1 cellular context compared by ENCODE assay signal in the genomic region with DNA sequence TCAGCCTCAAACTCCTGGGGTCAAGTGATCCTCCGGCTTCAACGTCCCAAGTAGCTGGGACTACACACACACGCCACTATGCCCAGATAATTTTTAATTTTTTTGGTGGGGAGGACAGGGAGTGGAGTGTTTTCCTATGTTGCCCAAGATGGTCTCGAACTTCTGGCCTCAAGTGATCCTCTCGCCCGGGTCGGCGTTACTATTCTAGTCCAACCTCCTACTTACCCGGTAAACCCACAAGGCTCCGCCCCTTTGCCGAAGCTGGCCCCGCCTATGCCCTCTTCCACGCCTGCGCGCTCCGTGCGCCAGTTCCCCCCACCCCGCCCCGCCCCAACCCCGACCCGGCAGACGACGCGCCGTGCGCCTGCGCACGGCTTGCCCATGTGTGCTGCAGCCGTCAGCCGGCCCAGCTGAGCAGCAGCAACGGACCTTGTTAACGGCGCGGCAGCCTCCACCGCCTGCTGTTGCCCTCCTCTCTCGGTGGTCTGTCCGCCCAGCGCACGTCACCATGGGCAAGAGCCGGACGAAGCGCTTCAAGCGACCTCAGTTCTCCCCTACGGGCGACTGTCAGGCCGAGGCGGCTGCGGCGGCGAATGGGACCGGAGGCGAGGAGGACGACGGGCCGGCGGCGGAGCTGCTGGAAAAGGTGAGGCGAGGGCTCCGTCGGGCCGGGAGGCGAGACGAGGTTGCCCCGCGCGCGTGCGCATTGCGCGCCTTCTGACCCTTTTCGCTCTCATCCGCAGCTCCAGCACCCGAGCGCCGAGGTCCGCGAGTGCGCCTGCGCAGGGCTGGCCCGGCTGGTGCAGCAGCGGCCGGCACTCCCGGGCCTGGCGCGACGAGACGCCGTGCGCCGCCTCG.
TF ChIP-seq lines count a peak whose summit lies in the region.

A gene with protein sequence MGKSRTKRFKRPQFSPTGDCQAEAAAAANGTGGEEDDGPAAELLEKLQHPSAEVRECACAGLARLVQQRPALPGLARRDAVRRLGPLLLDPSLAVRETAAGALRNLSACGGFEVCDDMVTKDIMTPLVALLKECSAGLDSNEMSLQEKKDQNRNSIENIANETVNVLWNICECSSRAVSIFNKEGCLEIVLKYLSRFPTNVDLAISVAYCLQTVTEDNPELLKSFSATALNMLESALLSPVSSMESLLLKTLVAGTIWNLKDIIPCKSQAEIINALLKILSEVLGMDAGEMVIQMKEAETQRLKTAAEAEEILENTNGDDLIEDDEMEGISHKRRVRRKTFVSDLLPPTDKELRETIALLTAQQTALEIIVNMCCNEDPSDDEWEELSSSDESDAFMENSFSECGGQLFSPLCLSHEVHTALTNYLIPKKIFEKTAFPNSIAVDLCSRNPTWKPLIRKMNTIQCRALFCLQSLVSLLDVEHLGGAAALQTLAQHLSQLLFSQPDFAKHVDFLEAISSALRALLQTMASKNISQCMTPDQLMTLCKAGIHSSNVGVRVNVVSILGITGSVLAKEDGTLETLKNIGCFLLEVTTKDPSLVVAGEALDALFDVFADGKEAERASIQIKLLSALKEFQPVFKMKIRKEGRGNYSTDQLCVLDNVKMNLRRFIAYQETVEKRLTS (plus strand): TSS at position 347 of the 858 bp plus-strand sequence. CDS start 162 bp downstream, at position 509.

TF ChIP-seq in K562, 482 proteins besides CTCF, POLR2A, EP300 and RAD21 (continued from another document and continues in another):
- TF ChIP-seq, protein P1, sequence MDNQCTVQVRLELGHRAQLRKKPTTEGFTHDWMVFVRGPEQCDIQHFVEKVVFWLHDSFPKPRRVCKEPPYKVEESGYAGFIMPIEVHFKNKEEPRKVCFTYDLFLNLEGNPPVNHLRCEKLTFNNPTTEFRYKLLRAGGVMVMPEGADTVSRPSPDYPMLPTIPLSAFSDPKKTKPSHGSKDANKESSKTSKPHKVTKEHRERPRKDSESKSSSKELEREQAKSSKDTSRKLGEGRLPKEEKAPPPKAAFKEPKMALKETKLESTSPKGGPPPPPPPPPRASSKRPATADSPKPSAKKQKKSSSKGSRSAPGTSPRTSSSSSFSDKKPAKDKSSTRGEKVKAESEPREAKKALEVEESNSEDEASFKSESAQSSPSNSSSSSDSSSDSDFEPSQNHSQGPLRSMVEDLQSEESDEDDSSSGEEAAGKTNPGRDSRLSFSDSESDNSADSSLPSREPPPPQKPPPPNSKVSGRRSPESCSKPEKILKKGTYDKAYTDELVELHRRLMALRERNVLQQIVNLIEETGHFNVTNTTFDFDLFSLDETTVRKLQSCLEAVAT (IDR thresholded peaks at IDR 0.05) = no peak
- TF ChIP-seq ZNF766 (CRISPR knock-in tag; conservative IDR thresholded peaks at IDR 0.05) (no peak), HDAC6 (IDR thresholded peaks at IDR 0.05; ENCODE audit: low read depth, low read length) (no peak), KLF13 (tag; IDR thresholded peaks at IDR 0.05; ENCODE audit: borderline replicate concordance, low read depth) (peak; percentile 29; the same call in 1 of the 2 replicates), HIVEP1 (CRISPR knock-in tag; IDR thresholded peaks at IDR 0.05) (no peak), SP2 (IDR thresholded peaks at IDR 0.05; ENCODE audit: extremely low read depth, low read depth, low read length, poor library complexity, severe bottlenecking) (no peak), GABPA (tag; conservative IDR thresholded peaks at IDR 0.05; ENCODE audit: low read depth) (no peak), ELF4 (CRISPR knock-in tag; IDR thresholded peaks at IDR 0.05) (no peak), ZNF445 (CRISPR knock-in tag; IDR thresholded peaks at IDR 0.05; ENCODE audit: low read depth) (no peak), COPS2 (conservative IDR thresholded peaks at IDR 0.05) (no peak), U2AF2 (optimal IDR thresholded peaks at IDR 0.05; ENCODE audit: low read depth, low read length) (no peak)
- TF ChIP-seq, protein P2, sequence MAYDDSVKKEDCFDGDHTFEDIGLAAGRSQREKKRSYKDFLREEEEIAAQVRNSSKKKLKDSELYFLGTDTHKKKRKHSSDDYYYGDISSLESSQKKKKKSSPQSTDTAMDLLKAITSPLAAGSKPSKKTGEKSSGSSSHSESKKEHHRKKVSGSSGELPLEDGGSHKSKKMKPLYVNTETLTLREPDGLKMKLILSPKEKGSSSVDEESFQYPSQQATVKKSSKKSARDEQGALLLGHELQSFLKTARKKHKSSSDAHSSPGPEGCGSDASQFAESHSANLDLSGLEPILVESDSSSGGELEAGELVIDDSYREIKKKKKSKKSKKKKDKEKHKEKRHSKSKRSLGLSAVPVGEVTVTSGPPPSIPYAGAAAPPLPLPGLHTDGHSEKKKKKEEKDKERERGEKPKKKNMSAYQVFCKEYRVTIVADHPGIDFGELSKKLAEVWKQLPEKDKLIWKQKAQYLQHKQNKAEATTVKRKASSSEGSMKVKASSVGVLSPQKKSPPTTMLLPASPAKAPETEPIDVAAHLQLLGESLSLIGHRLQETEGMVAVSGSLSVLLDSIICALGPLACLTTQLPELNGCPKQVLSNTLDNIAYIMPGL (CRISPR knock-in tag; IDR thresholded peaks at IDR 0.05) = no peak
- TF ChIP-seq, protein P3, sequence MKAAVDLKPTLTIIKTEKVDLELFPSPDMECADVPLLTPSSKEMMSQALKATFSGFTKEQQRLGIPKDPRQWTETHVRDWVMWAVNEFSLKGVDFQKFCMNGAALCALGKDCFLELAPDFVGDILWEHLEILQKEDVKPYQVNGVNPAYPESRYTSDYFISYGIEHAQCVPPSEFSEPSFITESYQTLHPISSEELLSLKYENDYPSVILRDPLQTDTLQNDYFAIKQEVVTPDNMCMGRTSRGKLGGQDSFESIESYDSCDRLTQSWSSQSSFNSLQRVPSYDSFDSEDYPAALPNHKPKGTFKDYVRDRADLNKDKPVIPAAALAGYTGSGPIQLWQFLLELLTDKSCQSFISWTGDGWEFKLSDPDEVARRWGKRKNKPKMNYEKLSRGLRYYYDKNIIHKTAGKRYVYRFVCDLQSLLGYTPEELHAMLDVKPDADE (conservative IDR thresholded peaks at IDR 0.05; ENCODE audit: control insufficient read depth, low read depth, low read length) = peak; percentile 63; the same call in 1 of the 2 replicates
- TF ChIP-seq, protein P4, sequence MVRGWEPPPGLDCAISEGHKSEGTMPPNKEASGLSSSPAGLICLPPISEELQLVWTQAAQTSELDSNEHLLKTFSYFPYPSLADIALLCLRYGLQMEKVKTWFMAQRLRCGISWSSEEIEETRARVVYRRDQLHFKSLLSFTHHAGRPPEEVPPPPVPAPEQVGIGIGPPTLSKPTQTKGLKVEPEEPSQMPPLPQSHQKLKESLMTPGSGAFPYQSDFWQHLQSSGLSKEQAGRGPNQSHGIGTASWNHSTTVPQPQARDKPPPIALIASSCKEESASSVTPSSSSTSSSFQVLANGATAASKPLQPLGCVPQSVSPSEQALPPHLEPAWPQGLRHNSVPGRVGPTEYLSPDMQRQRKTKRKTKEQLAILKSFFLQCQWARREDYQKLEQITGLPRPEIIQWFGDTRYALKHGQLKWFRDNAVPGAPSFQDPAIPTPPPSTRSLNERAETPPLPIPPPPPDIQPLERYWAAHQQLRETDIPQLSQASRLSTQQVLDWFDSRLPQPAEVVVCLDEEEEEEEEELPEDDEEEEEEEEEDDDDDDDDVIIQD (CRISPR knock-in tag; IDR thresholded peaks at IDR 0.05) = no peak
- TF ChIP-seq, protein P5, sequence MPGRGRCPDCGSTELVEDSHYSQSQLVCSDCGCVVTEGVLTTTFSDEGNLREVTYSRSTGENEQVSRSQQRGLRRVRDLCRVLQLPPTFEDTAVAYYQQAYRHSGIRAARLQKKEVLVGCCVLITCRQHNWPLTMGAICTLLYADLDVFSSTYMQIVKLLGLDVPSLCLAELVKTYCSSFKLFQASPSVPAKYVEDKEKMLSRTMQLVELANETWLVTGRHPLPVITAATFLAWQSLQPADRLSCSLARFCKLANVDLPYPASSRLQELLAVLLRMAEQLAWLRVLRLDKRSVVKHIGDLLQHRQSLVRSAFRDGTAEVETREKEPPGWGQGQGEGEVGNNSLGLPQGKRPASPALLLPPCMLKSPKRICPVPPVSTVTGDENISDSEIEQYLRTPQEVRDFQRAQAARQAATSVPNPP (IDR thresholded peaks at IDR 0.05; ENCODE audit: borderline replicate concordance, insufficient read depth, insufficient read length) = no peak
- TF ChIP-seq, protein P6, sequence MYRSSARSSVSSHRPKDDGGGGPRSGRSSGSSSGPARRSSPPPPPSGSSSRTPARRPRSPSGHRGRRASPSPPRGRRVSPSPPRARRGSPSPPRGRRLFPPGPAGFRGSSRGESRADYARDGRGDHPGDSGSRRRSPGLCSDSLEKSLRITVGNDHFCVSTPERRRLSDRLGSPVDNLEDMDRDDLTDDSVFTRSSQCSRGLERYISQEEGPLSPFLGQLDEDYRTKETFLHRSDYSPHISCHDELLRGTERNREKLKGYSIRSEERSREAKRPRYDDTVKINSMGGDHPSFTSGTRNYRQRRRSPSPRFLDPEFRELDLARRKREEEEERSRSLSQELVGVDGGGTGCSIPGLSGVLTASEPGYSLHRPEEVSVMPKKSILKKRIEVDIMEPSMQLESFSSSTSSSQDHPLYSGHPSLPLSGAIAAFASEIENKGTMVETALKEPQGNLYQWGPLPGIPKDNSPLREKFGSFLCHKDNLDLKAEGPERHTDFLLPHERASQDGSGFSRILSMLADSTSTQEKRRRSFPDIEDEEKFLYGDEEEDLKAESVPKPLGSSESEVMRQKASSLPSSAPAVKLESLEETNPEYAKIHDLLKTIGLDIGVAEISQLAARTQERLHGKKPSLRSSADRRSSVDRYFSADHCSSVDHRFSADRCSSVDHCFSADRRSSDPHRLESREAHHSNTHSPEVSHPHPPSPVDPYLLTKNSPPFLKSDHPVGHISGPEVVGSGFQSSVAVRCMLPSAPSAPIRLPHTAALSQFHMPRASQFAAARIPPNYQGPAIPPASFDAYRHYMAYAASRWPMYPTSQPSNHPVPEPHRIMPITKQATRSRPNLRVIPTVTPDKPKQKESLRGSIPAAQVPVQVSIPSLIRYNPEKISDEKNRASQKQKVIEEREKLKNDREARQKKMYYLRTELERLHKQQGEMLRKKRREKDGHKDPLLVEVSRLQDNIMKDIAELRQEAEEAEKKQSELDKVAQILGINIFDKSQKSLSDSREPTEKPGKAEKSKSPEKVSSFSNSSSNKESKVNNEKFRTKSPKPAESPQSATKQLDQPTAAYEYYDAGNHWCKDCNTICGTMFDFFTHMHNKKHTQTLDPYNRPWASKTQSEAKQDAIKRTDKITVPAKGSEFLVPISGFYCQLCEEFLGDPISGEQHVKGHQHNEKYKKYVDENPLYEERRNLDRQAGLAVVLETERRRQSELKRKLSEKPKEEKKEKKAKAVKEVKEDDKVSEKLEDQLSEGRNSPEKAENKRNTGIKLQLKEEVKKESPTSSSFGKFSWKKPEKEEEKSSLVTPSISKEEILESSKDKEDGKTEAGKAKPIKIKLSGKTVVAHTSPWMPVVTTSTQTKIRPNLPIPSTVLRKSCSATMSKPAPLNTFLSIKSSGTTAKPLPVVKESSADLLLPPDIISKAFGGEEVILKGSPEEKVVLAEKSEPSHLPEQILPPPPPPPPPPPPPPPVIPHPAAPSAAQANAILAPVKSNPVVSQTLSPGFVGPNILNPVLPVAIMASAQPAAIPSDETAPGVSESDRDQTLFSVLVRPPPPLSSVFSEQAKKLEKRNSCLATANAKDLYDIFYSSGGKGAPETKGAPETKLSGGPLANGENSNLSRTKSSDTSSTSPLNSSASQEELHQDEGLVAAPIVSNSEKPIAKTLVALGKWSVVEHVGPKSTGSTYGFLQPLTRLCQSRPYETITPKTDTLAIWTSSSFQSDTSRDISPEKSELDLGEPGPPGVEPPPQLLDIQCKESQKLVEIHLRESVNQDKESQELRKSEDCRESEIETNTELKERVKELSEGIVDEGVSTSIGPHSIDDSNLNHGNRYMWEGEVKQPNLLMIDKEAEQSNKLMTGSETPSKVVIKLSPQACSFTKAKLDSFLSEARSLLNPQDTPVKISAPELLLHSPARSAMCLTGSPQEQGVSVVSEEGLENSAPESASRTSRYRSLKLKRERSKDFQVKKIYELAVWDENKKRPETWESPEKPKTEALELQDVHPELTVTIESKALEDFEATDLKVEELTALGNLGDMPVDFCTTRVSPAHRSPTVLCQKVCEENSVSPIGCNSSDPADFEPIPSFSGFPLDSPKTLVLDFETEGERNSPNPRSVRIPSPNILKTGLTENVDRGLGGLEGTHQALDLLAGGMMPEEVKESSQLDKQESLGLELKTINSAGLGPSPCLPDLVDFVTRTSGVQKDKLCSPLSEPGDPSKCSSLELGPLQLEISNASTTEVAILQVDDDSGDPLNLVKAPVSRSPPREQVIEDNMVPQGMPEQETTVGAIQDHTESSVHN (IDR thresholded peaks at IDR 0.05; ENCODE audit: borderline replicate concordance in 1 of 2, low read depth in 1 of 2) = no peak
- TF ChIP-seq, protein P7, sequence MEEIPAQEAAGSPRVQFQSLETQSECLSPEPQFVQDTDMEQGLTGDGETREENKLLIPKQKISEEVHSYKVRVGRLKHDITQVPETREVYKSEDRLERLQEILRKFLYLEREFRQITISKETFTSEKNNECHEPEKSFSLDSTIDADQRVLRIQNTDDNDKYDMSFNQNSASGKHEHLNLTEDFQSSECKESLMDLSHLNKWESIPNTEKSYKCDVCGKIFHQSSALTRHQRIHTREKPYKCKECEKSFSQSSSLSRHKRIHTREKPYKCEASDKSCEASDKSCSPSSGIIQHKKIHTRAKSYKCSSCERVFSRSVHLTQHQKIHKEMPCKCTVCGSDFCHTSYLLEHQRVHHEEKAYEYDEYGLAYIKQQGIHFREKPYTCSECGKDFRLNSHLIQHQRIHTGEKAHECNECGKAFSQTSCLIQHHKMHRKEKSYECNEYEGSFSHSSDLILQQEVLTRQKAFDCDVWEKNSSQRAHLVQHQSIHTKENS (CRISPR knock-in tag; IDR thresholded peaks at IDR 0.05) = no peak
- TF ChIP-seq, protein P8, sequence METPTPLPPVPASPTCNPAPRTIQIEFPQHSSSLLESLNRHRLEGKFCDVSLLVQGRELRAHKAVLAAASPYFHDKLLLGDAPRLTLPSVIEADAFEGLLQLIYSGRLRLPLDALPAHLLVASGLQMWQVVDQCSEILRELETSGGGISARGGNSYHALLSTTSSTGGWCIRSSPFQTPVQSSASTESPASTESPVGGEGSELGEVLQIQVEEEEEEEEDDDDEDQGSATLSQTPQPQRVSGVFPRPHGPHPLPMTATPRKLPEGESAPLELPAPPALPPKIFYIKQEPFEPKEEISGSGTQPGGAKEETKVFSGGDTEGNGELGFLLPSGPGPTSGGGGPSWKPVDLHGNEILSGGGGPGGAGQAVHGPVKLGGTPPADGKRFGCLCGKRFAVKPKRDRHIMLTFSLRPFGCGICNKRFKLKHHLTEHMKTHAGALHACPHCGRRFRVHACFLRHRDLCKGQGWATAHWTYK (CRISPR knock-in tag; IDR thresholded peaks at IDR 0.05) = no peak
- TF ChIP-seq, protein P9, sequence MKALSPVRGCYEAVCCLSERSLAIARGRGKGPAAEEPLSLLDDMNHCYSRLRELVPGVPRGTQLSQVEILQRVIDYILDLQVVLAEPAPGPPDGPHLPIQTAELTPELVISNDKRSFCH (CRISPR knock-in tag; IDR thresholded peaks at IDR 0.05) = no peak
- TF ChIP-seq, protein P9 (tag; IDR thresholded peaks at IDR 0.05) = 0 out of 2 replicates have a peak, but pooled peaks have one; percentile 19
